Comparison of ENCODE assay signal across 9 cellular contexts in the genomic region with DNA sequence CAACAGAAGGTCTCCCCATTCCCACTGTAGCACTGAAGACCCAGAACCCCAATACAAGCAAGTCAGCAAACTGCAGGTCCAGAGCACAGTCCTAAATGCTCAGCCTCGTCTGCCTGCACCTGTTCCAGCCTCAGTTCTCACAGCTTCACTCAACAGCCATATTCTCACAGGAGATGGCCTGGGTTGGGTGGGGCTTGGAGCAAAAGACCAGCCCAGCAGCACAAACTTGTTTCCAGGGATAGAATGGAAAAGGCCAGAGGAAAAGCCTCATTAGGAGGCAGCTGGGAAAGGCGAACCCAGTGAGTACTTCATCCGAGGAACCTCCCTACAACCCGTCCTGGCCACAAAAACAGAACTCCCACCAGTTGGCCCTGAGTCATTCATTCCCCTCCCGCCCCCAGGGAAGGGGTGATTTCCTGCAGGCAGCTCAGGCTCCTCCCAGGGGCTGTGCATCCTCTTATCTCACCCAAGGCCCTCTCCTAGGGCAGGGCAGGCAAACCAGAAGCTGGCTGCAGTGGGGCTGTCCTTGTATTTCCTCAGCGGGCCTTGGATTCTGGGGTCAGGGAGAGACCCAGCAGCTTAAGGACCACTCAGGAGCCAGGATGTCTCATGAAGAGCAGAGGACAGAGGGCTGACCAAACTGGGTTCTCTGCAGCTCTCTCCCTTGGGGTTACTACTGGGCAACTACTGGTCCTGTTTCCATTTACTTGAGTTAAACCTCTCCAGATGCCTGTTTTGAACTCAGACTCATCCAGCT. TPM values are rescaled to one million over a fixed set of nuclear protein-coding genes. Genes with fewer than 3 reads are reported as not detected.
A peak's percentile ranks its signal among the peaks of the same experiment; 100 is the strongest.
DNase-seq lines count a peak whose midpoint lies in the region; ATAC-seq, FAIRE-seq and TF ChIP-seq lines count a peak whose summit lies in the region.
"Had no signal": no experiment of that assay in that cellular context is flagged by ENCODE, and none has a peak within 500 bp of the region (broad histone marks: within the 10 kb centered on the region; RNA-seq: fewer than 3 reads in every experiment).

No MANE protein-coding gene starts in this region.

- no peak overlapping the region for H2BK20ac ChIP-seq in H1 (ENCODE audit: low read length)

- H3K4me2 ChIP-seq in GM23248 (ENCODE audit: unreplicated experiment) (peak overlapping the region; percentile 31), SK-N-SH (no peak overlapping the region), H1 (ENCODE audit: insufficient read depth in 1 of 2, low read depth in 2 of 2, low read length in 2 of 2) (no peak overlapping the region)

- H3K36me3 ChIP-seq in GM23248 (ENCODE audit: low read depth) (no peaks in the 10 kb centered on the region), SK-N-SH (replicated peaks in 1 of 2; ENCODE audit: control insufficient read depth in 1 of 2, insufficient read depth in 2 of 2, low read length in 1 of 2) (no peaks in the 10 kb centered on the region), H1 (ENCODE audit: control insufficient read depth in 2 of 4, insufficient read depth in 4 of 4, low read length in 3 of 4) (no peaks in the 10 kb centered on the region)

- peak overlapping the region; percentile 2 for H3K4ac ChIP-seq in H1 (replicated peaks; ENCODE audit: insufficient read length, low read depth, low read length)

- CTCF ChIA-PET in SK-N-SH (lab: Yijun Ruan, JAX) (no interaction called here), H1 (lab: Charles Lee; ENCODE audit: partially characterized antibody) (interaction anchor here (0.7 to 2.9 kb wide), 12 partner anchors 10 to 253 kb away, joined by 3 to 13 read pairs (median 3); partner anchors contain the start of genes C1orf210 and CDC20)

- TF ChIP-seq EP300 in SK-N-SH (IDR thresholded peaks at IDR 0.05; ENCODE audit: borderline replicate concordance in 1 of 2, low read depth in 1 of 2, low read length in 1 of 2) (no peak), H1 (IDR thresholded peaks at IDR 0.05; ENCODE audit: borderline replicate concordance in 1 of 2, low read depth in 2 of 2, low read length in 2 of 2) (no peak)

- H3K9ac ChIP-seq in GM23248 (no peak overlapping the region), SK-N-SH (no peak overlapping the region), H1 (replicated peaks in 1 of 4; ENCODE audit: extremely low read depth in 1 of 4, low read depth in 3 of 4, low read length in 3 of 4) (no peak overlapping the region)

- H3K79me2 ChIP-seq in GM23248 (ENCODE audit: insufficient read depth): no peaks in the 10 kb centered on the region
- no peaks in the 10 kb centered on the region for H3K79me2 ChIP-seq in SK-N-SH (ENCODE audit: insufficient read depth)
- no peaks in the 10 kb centered on the region for H3K79me2 ChIP-seq in H1 (ENCODE audit: control insufficient read depth in 1 of 2, insufficient read depth in 2 of 2, low read length in 2 of 2)

- POLR2A ChIA-PET in SK-N-SH (lab: Yijun Ruan, JAX): no interaction called here
- POLR2A ChIA-PET in H1 (lab: Charles Lee; ENCODE audit: partially characterized antibody): interaction anchor here (0.9 to 2.8 kb wide), 6 partner anchors 10 to 60 kb away, joined by 3 to 12 read pairs (median 4); partner anchors contain the start of genes CDC20, ELOVL1 and TMEM125

- WGBS in GM23248 (ENCODE audit: low coverage in 1 of 2, low lambda C conversion rate in 2 of 2, missing lambda C conversion rate in 2 of 2), 2 experiments: 18 to 23% methylated on average over 6 of the region's 6 CpGs
- 68% methylated on average over 3 of the region's 6 CpGs for WGBS in SK-N-SH (ENCODE audit: low lambda C conversion rate)
- WGBS in H1 (ENCODE audit: extremely low coverage in 1 of 2, insufficient coverage in 1 of 2, insufficient read length in 1 of 2, insufficient replicate concordance in 2 of 2, low coverage in 1 of 2, low lambda C conversion rate in 2 of 2, missing lambda C conversion rate in 1 of 2), 2 experiments: 63% methylated on average over 6 of the region's 6 CpGs; no CpG with 5 or more reads in 1 of the 2 experiments

- peak overlapping the region; percentile 75 for H2AFZ ChIP-seq in GM23248
- H2AFZ ChIP-seq in SK-N-SH (ENCODE audit: low read depth): 0 out of 2 replicates have a peak overlapping the region, but pooled peaks have one; percentile 63
- peak overlapping the region; percentile 56; the same call in 1 of the 2 replicates for H2AFZ ChIP-seq in H1 (ENCODE audit: low read length)

- DNase-seq in GM23248 (peak; percentile 86), SK-N-SH (no peak), H1 (ENCODE audit: low read depth in 1 of 2, low spot score in 2 of 2) (no peak), non-pigmented ciliary epithelial cell (ENCODE audit: low read depth) (peak; percentile 54), NCI-H2171 (lab: John Stamatoyannopoulos, UW) (no peak), NCI-H1092 (lab: John Stamatoyannopoulos, UW) (no peak), NCI-H524 (lab: John Stamatoyannopoulos, UW) (no peak)

- no peak overlapping the region for H3K23ac ChIP-seq in H1 (ENCODE audit: insufficient read length)

- ATAC-seq in GM21723 (IDR thresholded peaks at IDR 0.05; ENCODE audit: unreplicated experiment): no peak

- no peak overlapping the region for H3K18ac ChIP-seq in H1 (ENCODE audit: extremely low read depth, low read length)

- H2BK15ac ChIP-seq in H1 (ENCODE audit: low read length): 0 out of 2 replicates have a peak overlapping the region, but pooled peaks have one; percentile 6

- peaks cover 4% of the 10 kb centered on the region; the same call in 1 of the 2 replicates for H3F3A ChIP-seq in GM23248 (ENCODE audit: insufficient read depth)
- no peaks in the 10 kb centered on the region for H3F3A ChIP-seq in SK-N-SH (replicated peaks; ENCODE audit: insufficient read depth)

- H2BK12ac ChIP-seq in H1 (ENCODE audit: low read depth, low read length): no peak overlapping the region

- TF ChIP-seq RAD21 in SK-N-SH (IDR thresholded peaks at IDR 0.05; ENCODE audit: low read length) (no peak), H1 (IDR thresholded peaks at IDR 0.05 in 1 of 2, conservative IDR thresholded peaks at IDR 0.05 in 1 of 2; ENCODE audit: low read depth in 2 of 2, low read length in 2 of 2) (no peak)

- TF ChIP-seq CTCF in SK-N-SH (IDR thresholded peaks at IDR 0.05) (no peak), H1 (IDR thresholded peaks at IDR 0.05; ENCODE audit: control extremely low read depth in 1 of 3, insufficient read depth in 1 of 3, low read depth in 1 of 3, low read length in 3 of 3) (no peak)

- no peaks in the 10 kb centered on the region for H3K23me2 ChIP-seq in H1 (ENCODE audit: low read depth, low read length)

- no peaks in the 10 kb centered on the region for H3K27me3 ChIP-seq in GM23248 (replicated peaks; ENCODE audit: insufficient read depth)
- H3K27me3 ChIP-seq in SK-N-SH (ENCODE audit: insufficient read depth): no peaks in the 10 kb centered on the region
- no peaks in the 10 kb centered on the region for H3K27me3 ChIP-seq in H1 (replicated peaks in 1 of 4; ENCODE audit: control insufficient read depth in 3 of 4, extremely low read depth in 1 of 4, insufficient read depth in 3 of 4, low read length in 3 of 4)

- H4K20me1 ChIP-seq in GM23248 (ENCODE audit: insufficient read depth) (no peaks in the 10 kb centered on the region), SK-N-SH (ENCODE audit: insufficient read depth) (no peaks in the 10 kb centered on the region), H1 (replicated peaks in 1 of 2; ENCODE audit: control insufficient read depth in 1 of 2, insufficient read depth in 2 of 2, low read length in 2 of 2) (no peaks in the 10 kb centered on the region)

- H3K56ac ChIP-seq in H1 (replicated peaks; ENCODE audit: insufficient read length, low read depth, low read length): no peak overlapping the region

- H2BK5ac ChIP-seq in H1 (ENCODE audit: low read depth, low read length): 0 out of 2 replicates have a peak overlapping the region, but pooled peaks have one; percentile 4

- H3K79me1 ChIP-seq in H1 (ENCODE audit: low read depth, low read length): no peaks in the 10 kb centered on the region

- peak overlapping the region; percentile 22 for H4K91ac ChIP-seq in H1 (replicated peaks; ENCODE audit: insufficient read length, low read length)

- no peak overlapping the region for H4K8ac ChIP-seq in H1 (ENCODE audit: extremely low read depth, insufficient read depth, low read length)

- H3K27ac ChIP-seq in GM23248: peak overlapping the region; percentile 10; the same call in 1 of the 2 replicates
- no peak overlapping the region for H3K27ac ChIP-seq in SK-N-SH (ENCODE audit: low read depth in 2 of 2, low read length in 1 of 2)
- no peak overlapping the region for H3K27ac ChIP-seq in H1 (ENCODE audit: low read depth, low read length)

- in situ Hi-C loops in GM23248 (cut with MboI): no loop called here

- H2AK5ac ChIP-seq in H1 (ENCODE audit: low read depth, low read length): no peak overlapping the region

- FAIRE-seq in H1 (lab: Jason Lieb, UNC): no peak

- H3K9me2 ChIP-seq in GM23248 (ENCODE audit: insufficient read depth) (no peaks in the 10 kb centered on the region), SK-N-SH (no peaks in the 10 kb centered on the region)

- H3K14ac ChIP-seq in H1 (ENCODE audit: insufficient read length): no peak overlapping the region

- H3K9me3 ChIP-seq in GM23248 (ENCODE audit: low read depth) (no peaks in the 10 kb centered on the region), SK-N-SH (no peaks in the 10 kb centered on the region), H1 (ENCODE audit: insufficient read depth in 2 of 2, low read depth in 1 of 2, low read length in 1 of 2) (peaks cover 0 to 10% of the 10 kb centered on the region in 2 experiments; a peak in 2 of 4 replicates)

- peak overlapping the region; percentile 10 for H4K5ac ChIP-seq in H1 (ENCODE audit: insufficient read length, low read depth, low read length)

- H2BK120ac ChIP-seq in H1 (replicated peaks; ENCODE audit: low read depth, low read length): no peak overlapping the region

- no peak for TF ChIP-seq POLR2A in H1 (IDR thresholded peaks at IDR 0.05; ENCODE audit: control extremely low read depth in 1 of 2, low read depth in 2 of 2, low read length in 2 of 2)

- H3K4me3 ChIP-seq in GM23248 (no peak overlapping the region), SK-N-SH (ENCODE audit: low read depth in 2 of 2, low read length in 1 of 2) (no peak overlapping the region), H1 (ENCODE audit: extremely low read depth in 1 of 4, insufficient read depth in 2 of 4, low read depth in 3 of 4, low read length in 4 of 4) (no peak overlapping the region)

- peaks cover 15% of the 10 kb centered on the region for H3K4me1 ChIP-seq in GM23248 (ENCODE audit: insufficient read depth)
- peaks cover 0 to 5% of the 10 kb centered on the region in 2 experiments; a peak in 2 of 4 replicates for H3K4me1 ChIP-seq in SK-N-SH (ENCODE audit: control insufficient read depth in 1 of 2, insufficient read depth in 2 of 2, low read depth in 1 of 2, low read length in 1 of 2)
- peaks cover 0 to 8% (median 3%) of the 10 kb centered on the region in 4 experiments; a peak in 3 of 7 replicates for H3K4me1 ChIP-seq in H1 (replicated peaks in 1 of 4; ENCODE audit: control insufficient read depth in 3 of 4, insufficient read depth in 4 of 4, low read length in 3 of 4)

RNA-seq across cellular contexts. Expression of gene MPL, which starts 7.4 kb away (rescaled TPM):
- not detected in 2 replicates for total RNA-seq in GM23248 (2014; rRNA removed; shearing (Covaris generic))
- polyA plus RNA-seq in GM23248 (2016; fragmentation: Nextera tagmentation; extraction: Ambion mirVana) (not detected in 2 replicates), SK-N-SH (2012; rRNA removed) (not detected in 2 replicates), H1 (2011; rRNA removed) (0.08 and 0.11 TPM in 2 replicates)
- polyA plus RNA-seq in SK-N-SH (2012; cell fraction: cytosol; rRNA removed): not detected in 2 replicates
- polyA plus RNA-seq in SK-N-SH (2012; cell fraction: nucleus; rRNA removed): not detected in 2 replicates
- total RNA-seq in H1 (2021; fragmentation: NEBNext Ultra II Directional; extraction: Animal tissue kit (Norgen Biotek cat#: 25700)): not detected in 2 replicates
- not detected for polyA plus RNA-seq in H1 (2011; cell fraction: cytosol; rRNA removed)
- 0.07 TPM for polyA plus RNA-seq in H1 (2011; cell fraction: nucleus; rRNA removed)
- polyA plus RNA-seq in H1 (2012, experiment 1 of 2): 0.27 to 0.55 TPM (median 0.43 TPM) in 3 of 4 replicates, not detected in the other
- not detected for polyA plus RNA-seq in H1 (2012, experiment 2 of 2)
- 0.04 TPM for polyA plus RNA-seq in H1 (2013, experiment 1 of 2)
- polyA plus RNA-seq in H1 (2013, experiment 2 of 2): 0.09 TPM
- 0.15 TPM in 1 of 2 replicates, not detected in the other for polyA minus RNA-seq in H1 (2011; rRNA and poly(A)+ RNA removed)
- not detected for polyA minus RNA-seq in H1 (2011; cell fraction: cytosol; rRNA and poly(A)+ RNA removed)
- polyA minus RNA-seq in H1 (2011; cell fraction: nucleus; rRNA and poly(A)+ RNA removed): not detected
- total RNA-seq: NCI-H460 had no signal

RNA-seq across cellular contexts. Expression of gene CDC20, which starts 28.6 kb away (rescaled TPM):
- 50.2 and 50.9 TPM in 2 replicates for total RNA-seq in GM23248 (2014; rRNA removed; shearing (Covaris generic))
- polyA plus RNA-seq in GM23248 (2016; fragmentation: Nextera tagmentation; extraction: Ambion mirVana): 48.9 and 55.8 TPM in 2 replicates
- polyA plus RNA-seq in SK-N-SH (2012; rRNA removed): 56.1 and 82.7 TPM in 2 replicates
- polyA plus RNA-seq in SK-N-SH (2012; cell fraction: cytosol; rRNA removed): 36.0 and 52.4 TPM in 2 replicates
- 56.6 and 58.4 TPM in 2 replicates for polyA plus RNA-seq in SK-N-SH (2012; cell fraction: nucleus; rRNA removed)
- total RNA-seq in H1 (2021; fragmentation: NEBNext Ultra II Directional; extraction: Animal tissue kit (Norgen Biotek cat#: 25700)): 221 and 252 TPM in 2 replicates
- polyA plus RNA-seq in H1 (2011; rRNA removed): 214 and 350 TPM in 2 replicates
- 234 TPM for polyA plus RNA-seq in H1 (2011; cell fraction: cytosol; rRNA removed)
- polyA plus RNA-seq in H1 (2011; cell fraction: nucleus; rRNA removed): 399 TPM
- polyA plus RNA-seq in H1 (2012, experiment 1 of 2): 231 to 283 TPM (median 258 TPM) in 4 replicates
- 321 TPM for polyA plus RNA-seq in H1 (2012, experiment 2 of 2)
- 136 TPM for polyA plus RNA-seq in H1 (2013, experiment 1 of 2)
- polyA plus RNA-seq in H1 (2013, experiment 2 of 2): 131 TPM
- 219 and 368 TPM in 2 replicates for polyA minus RNA-seq in H1 (2011; rRNA and poly(A)+ RNA removed)
- polyA minus RNA-seq in H1 (2011; cell fraction: cytosol; rRNA and poly(A)+ RNA removed): 160 TPM
- polyA minus RNA-seq in H1 (2011; cell fraction: nucleus; rRNA and poly(A)+ RNA removed): 98.7 TPM

RNA-seq across cellular contexts. Expression of gene TIE1, which starts 29.4 kb away (rescaled TPM):
- total RNA-seq in GM23248 (2014; rRNA removed; shearing (Covaris generic)): not detected in 2 replicates
- polyA plus RNA-seq in GM23248 (2016; fragmentation: Nextera tagmentation; extraction: Ambion mirVana): 0.10 and 0.21 TPM in 2 replicates
- 0.81 and 1.6 TPM in 2 replicates for polyA plus RNA-seq in SK-N-SH (2012; rRNA removed)
- polyA plus RNA-seq in SK-N-SH (2012; cell fraction: cytosol; rRNA removed): 0.89 and 1.5 TPM in 2 replicates
- polyA plus RNA-seq in SK-N-SH (2012; cell fraction: nucleus; rRNA removed): 1.6 and 2.4 TPM in 2 replicates
- 2.2 and 2.7 TPM in 2 replicates for total RNA-seq in H1 (2021; fragmentation: NEBNext Ultra II Directional; extraction: Animal tissue kit (Norgen Biotek cat#: 25700))
- polyA plus RNA-seq in H1 (2011; rRNA removed): 0.74 and 1.5 TPM in 2 replicates
- polyA plus RNA-seq in H1 (2011; cell fraction: cytosol; rRNA removed): 1.2 TPM
- polyA plus RNA-seq in H1 (2011; cell fraction: nucleus; rRNA removed): 3.8 TPM
- polyA plus RNA-seq in H1 (2012, experiment 1 of 2): 1.1 to 1.7 TPM (median 1.6 TPM) in 4 replicates
- 1.4 TPM for polyA plus RNA-seq in H1 (2012, experiment 2 of 2)
- 5.6 TPM for polyA plus RNA-seq in H1 (2013, experiment 1 of 2)
- polyA plus RNA-seq in H1 (2013, experiment 2 of 2): 4.5 TPM
- polyA minus RNA-seq in H1 (2011; rRNA and poly(A)+ RNA removed): 1.7 and 1.9 TPM in 2 replicates
- 5.9 TPM for polyA minus RNA-seq in H1 (2011; cell fraction: cytosol; rRNA and poly(A)+ RNA removed)
- polyA minus RNA-seq in H1 (2011; cell fraction: nucleus; rRNA and poly(A)+ RNA removed): 3.0 TPM
- total RNA-seq: NCI-H460 had no signal

RNA-seq across cellular contexts. Expression of gene ELOVL1, which starts 37.6 kb away (rescaled TPM):
- 106 and 107 TPM in 2 replicates for total RNA-seq in GM23248 (2014; rRNA removed; shearing (Covaris generic))
- polyA plus RNA-seq in GM23248 (2016; fragmentation: Nextera tagmentation; extraction: Ambion mirVana) (152 and 155 TPM in 2 replicates), SK-N-SH (2012; rRNA removed) (127 and 182 TPM in 2 replicates), H1 (2011; rRNA removed) (58.2 and 68.1 TPM in 2 replicates)
- 90.5 and 113 TPM in 2 replicates for polyA plus RNA-seq in SK-N-SH (2012; cell fraction: cytosol; rRNA removed)
- 75.9 and 117 TPM in 2 replicates for polyA plus RNA-seq in SK-N-SH (2012; cell fraction: nucleus; rRNA removed)
- total RNA-seq in H1 (2021; fragmentation: NEBNext Ultra II Directional; extraction: Animal tissue kit (Norgen Biotek cat#: 25700)): 28.5 and 29.1 TPM in 2 replicates
- 51.4 TPM for polyA plus RNA-seq in H1 (2011; cell fraction: cytosol; rRNA removed)
- polyA plus RNA-seq in H1 (2011; cell fraction: nucleus; rRNA removed): 64.0 TPM
- polyA plus RNA-seq in H1 (2012, experiment 1 of 2): 31.0 to 38.0 TPM (median 34.5 TPM) in 4 replicates
- polyA plus RNA-seq in H1 (2012, experiment 2 of 2): 57.9 TPM
- polyA plus RNA-seq in H1 (2013, experiment 1 of 2): 45.0 TPM
- 50.2 TPM for polyA plus RNA-seq in H1 (2013, experiment 2 of 2)
- polyA minus RNA-seq in H1 (2011; rRNA and poly(A)+ RNA removed): 35.7 and 45.3 TPM in 2 replicates
- 11.2 TPM for polyA minus RNA-seq in H1 (2011; cell fraction: cytosol; rRNA and poly(A)+ RNA removed)
- polyA minus RNA-seq in H1 (2011; cell fraction: nucleus; rRNA and poly(A)+ RNA removed): 12.0 TPM

RNA-seq across cellular contexts. Expression of gene C1orf210, which starts 44.8 kb away (rescaled TPM):
- not detected in 2 replicates for total RNA-seq in GM23248 (2014; rRNA removed; shearing (Covaris generic))
- polyA plus RNA-seq in GM23248 (2016; fragmentation: Nextera tagmentation; extraction: Ambion mirVana) (not detected in 2 replicates), SK-N-SH (2012; rRNA removed) (not detected in 2 replicates), H1 (2011; rRNA removed) (27.9 and 29.9 TPM in 2 replicates)
- not detected in 2 replicates for polyA plus RNA-seq in SK-N-SH (2012; cell fraction: cytosol; rRNA removed)
- not detected in 2 replicates for polyA plus RNA-seq in SK-N-SH (2012; cell fraction: nucleus; rRNA removed)
- 10.6 and 12.0 TPM in 2 replicates for total RNA-seq in H1 (2021; fragmentation: NEBNext Ultra II Directional; extraction: Animal tissue kit (Norgen Biotek cat#: 25700))
- polyA plus RNA-seq in H1 (2011; cell fraction: cytosol; rRNA removed): 25.0 TPM
- 10.0 TPM for polyA plus RNA-seq in H1 (2011; cell fraction: nucleus; rRNA removed)
- polyA plus RNA-seq in H1 (2012, experiment 1 of 2): 10.1 to 12.6 TPM (median 10.7 TPM) in 4 replicates
- polyA plus RNA-seq in H1 (2012, experiment 2 of 2): 13.0 TPM
- 13.8 TPM for polyA plus RNA-seq in H1 (2013, experiment 1 of 2)
- 16.0 TPM for polyA plus RNA-seq in H1 (2013, experiment 2 of 2)
- 14.1 and 15.4 TPM in 2 replicates for polyA minus RNA-seq in H1 (2011; rRNA and poly(A)+ RNA removed)
- 5.4 TPM for polyA minus RNA-seq in H1 (2011; cell fraction: cytosol; rRNA and poly(A)+ RNA removed)
- polyA minus RNA-seq in H1 (2011; cell fraction: nucleus; rRNA and poly(A)+ RNA removed): 5.0 TPM

Comparison
In these comparisons a context has a peak if more than half of its experiments do, and no peak if none do; other contexts are left out.
1. DNase-seq: peak in GM23248 (single experiment) and non-pigmented ciliary epithelial cell (single experiment); none in SK-N-SH (single experiment), H1 (0 of 2), NCI-H2171 (single experiment), NCI-H1092 (single experiment) and NCI-H524 (0 of 2).
2. Peak in every context shown above with its lines, with median percentiles within 50 percentile points of each other: H2AFZ ChIP-seq.